Comparison of ENCODE assay signal across 9 cellular contexts in the genomic region with DNA sequence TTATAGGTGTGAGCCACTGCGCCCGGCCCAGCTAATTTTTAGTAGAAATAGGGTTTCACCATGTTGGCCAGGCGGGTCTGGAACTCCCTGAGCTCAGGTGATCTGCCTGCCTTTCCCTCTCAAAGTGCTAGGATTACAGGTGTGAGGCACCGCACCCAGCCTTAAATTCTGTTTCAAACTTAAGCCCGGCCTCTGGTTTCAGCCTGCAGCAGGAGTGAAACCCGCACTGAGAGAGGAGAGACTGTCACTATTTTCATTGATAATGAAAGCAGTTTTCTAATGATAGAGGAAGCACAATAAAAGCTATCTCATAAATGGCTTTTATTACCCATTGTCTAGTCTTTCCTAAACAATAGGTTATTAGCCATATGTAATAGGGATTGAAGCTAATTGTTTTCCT.
"Had no signal": no experiment of that assay in that cellular context is flagged by ENCODE, and none has a peak within 500 bp of the region (broad histone marks: within the 10 kb centered on the region; RNA-seq: fewer than 3 reads in every experiment).

No MANE protein-coding gene starts in this region.

- H3K4me3 ChIP-seq: K562 had no signal

- H3K4me3 Mint-ChIP-seq: IgD-negative memory B cell had no signal

- ATAC-seq: HepG2, K562 had no signal

- H3K9ac ChIP-seq: KMS-11 had no signal

- H3K27ac Mint-ChIP-seq: IgD-negative memory B cell had no signal

- H3K4me2 ChIP-seq: KMS-11 had no signal

- H3K27ac ChIP-seq: HL-60, KMS-11 had no signal

- DNase-seq: IMR-90, KBM-7, KG1 had no signal

- H3K27me3 Mint-ChIP-seq: IgD-negative memory B cell had no signal

- FAIRE-seq: HepG2, HTR-8/SVneo, K562 had no signal

- H3K36me3 Mint-ChIP-seq: IgD-negative memory B cell had no signal
